Comparison of ENCODE assay signal across 1 cellular context in genomic region chr14:100645986-100646314, GRCh38.
TF ChIP-seq lines count a peak whose summit lies in the region.

No MANE protein-coding gene starts in this region.

TF ChIP-seq in HCT116, 20 proteins besides CTCF, POLR2A, EP300 and RAD21 (continued from another document):
- no peak for TF ChIP-seq POLR2AphosphoS5 (IDR thresholded peaks at IDR 0.05; ENCODE audit: low read depth, low read length)
